ENCODE assay signal across 30 cellular contexts in the genomic region with DNA sequence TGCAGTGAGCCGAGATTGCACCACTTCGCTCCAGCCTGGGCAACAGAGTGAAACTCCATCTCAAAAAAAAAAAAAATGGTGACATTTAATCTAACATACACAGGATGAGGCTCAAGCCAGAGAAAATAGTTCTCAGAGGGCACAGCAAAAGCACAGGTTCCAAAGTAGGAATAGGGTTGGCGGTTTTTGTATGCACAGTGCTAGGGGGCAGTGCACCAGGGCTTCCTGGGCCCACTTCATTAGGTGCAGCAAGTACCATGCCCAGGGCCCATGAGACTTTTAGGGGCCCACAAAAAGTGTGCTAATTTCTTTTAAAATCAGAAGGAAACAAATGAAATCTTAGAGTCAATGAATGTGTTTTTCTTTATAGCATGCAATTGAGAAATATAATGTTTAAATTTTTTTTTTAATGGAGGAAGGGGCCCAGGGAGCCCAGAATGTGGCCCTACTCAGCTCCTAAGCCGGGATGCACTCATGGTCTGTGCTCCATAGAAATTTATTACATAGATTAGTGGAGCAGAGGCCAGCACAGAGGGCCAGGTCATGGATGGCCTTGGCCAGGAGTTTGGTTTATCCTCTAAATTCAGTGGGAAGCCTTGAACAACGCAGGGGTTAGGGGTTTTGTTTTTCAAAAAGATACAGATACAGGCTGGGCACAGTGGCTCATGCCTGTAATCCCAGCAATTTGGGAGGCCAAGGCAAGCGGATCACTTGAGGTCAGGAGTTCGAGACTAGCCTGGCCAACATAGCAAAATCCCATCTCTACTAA. TPM values are rescaled to one million over a fixed set of nuclear protein-coding genes. Genes with fewer than 3 reads are reported as not detected.
"Had no signal": no experiment of that assay in that cellular context is flagged by ENCODE, and none has a peak within 500 bp of the region (broad histone marks: within the 10 kb centered on the region; RNA-seq: fewer than 3 reads in every experiment).

No MANE protein-coding gene starts in this region.

- ATAC-seq: activated naive CD4-positive, alpha-beta T cell treated with anti-CD3 and anti-CD28 coated beads, Interleukin-2, amount 50 U/mL, for 72 hours; activated T-cell treated with anti-CD3 and anti-CD28 coated beads, Interleukin-2, amount 50 U/mL, for 4 hours; body of pancreas; Panc1 had no signal

- H3K27me3 Mint-ChIP-seq: activated CD4-positive, alpha-beta memory T cell treated with anti-CD3 and anti-CD28 coated beads for 36 hours had no signal

- H3K36me3 Mint-ChIP-seq: activated CD4-positive, alpha-beta memory T cell treated with anti-CD3 and anti-CD28 coated beads for 36 hours had no signal

- H3K4me3 Mint-ChIP-seq: activated T-cell treated with anti-CD3 and anti-CD28 coated beads, Interleukin-2, amount 50 U/mL, for 4 hours had no signal

- H3K27ac ChIP-seq: adrenal gland, body of pancreas, breast epithelium, SJCRH30, SK-N-MC had no signal

- H3K27me3 ChIP-seq: adrenal gland, body of pancreas, breast epithelium, SJCRH30 had no signal

- DNase-seq: activated CD4-positive, alpha-beta memory T cell treated with anti-CD3 and anti-CD28 coated beads for 36 hours; activated CD4-positive, alpha-beta T cell treated with anti-CD3 and anti-CD28 coated beads, Interleukin-2, amount 50 U/mL, for 1 hour; activated CD8-positive, alpha-beta memory T cell treated with anti-CD3 and anti-CD28 coated beads, Interleukin-2, amount 50 U/mL, for 4 hours; activated gamma-delta T cell treated with Interleukin-2 at 50 U/mL for 16 hours; activated naive CD4-positive, alpha-beta T cell treated with anti-CD3 and anti-CD28 coated beads for 36 hours; activated T-cell treated with anti-CD3 and anti-CD28 coated beads for 4 hours; activated T-cell treated with anti-CD3 and anti-CD28 coated beads, Interleukin-2, amount 50 U/mL, for 4 hours; adrenal gland; body of pancreas; NCI-H1092 treated with DMSO at 0.1 percent for 48 hours; NCI-H1417; NCI-H146; NCI-H187; NCI-H2029 treated with DMSO at 0.1 percent for 48 hours; NCI-H2107; NCI-H2171; NCI-H510A; NCI-H526; NCI-H748 treated with DMSO at 0.1 percent for 48 hours; NK-92 treated with Interleukin-12 subunit alpha and Interleukin-12 subunit beta, amount 100 ng/mL, for 24 hours; OCI-M1; SHP77; SJCRH30; T1000 had no signal

- H3K9me3 ChIP-seq: adrenal gland, body of pancreas, breast epithelium, SJCRH30 had no signal

- H3K4me1 ChIP-seq: breast epithelium, SJCRH30 had no signal

- H3K9me3 Mint-ChIP-seq: activated CD4-positive, alpha-beta memory T cell treated with anti-CD3 and anti-CD28 coated beads for 36 hours; activated naive CD4-positive, alpha-beta T cell treated with anti-CD3 and anti-CD28 coated beads for 36 hours; activated naive CD4-positive, alpha-beta T cell treated with anti-CD3 and anti-CD28 coated beads, Interleukin-2, amount 50 U/mL, for 72 hours; activated T-cell treated with anti-CD3 and anti-CD28 coated beads, Interleukin-2, amount 50 U/mL, for 4 hours; activated T-helper 1 cell treated with anti-CD3 and anti-CD28 coated beads, Interleukin-12 subunit alpha, Interleukin-12 subunit beta, Interleukin-2, Interleukin-4 antibody, amounts not matched to agents 30 ng/mL and 10 ng/mL and 1 ng/mL, durations not matched to agents 14 hours and 24 hours and 36 hours had no signal

- H3K4me3 ChIP-seq: adrenal gland, body of pancreas, breast epithelium, SJCRH30, SK-N-MC had no signal

- H3K27ac Mint-ChIP-seq: activated CD4-positive, alpha-beta memory T cell treated with anti-CD3 and anti-CD28 coated beads for 36 hours; activated naive CD4-positive, alpha-beta T cell treated with anti-CD3 and anti-CD28 coated beads for 36 hours; activated naive CD4-positive, alpha-beta T cell treated with anti-CD3 and anti-CD28 coated beads, Interleukin-2, amount 50 U/mL, for 72 hours; activated T-helper 1 cell treated with anti-CD3 and anti-CD28 coated beads, Interleukin-12 subunit alpha, Interleukin-12 subunit beta, Interleukin-2, Interleukin-4 antibody, amounts not matched to agents 30 ng/mL and 10 ng/mL and 1 ng/mL, durations not matched to agents 14 hours and 24 hours and 36 hours had no signal

- H3K36me3 ChIP-seq: adrenal gland, breast epithelium, SJCRH30 had no signal

RNA-seq across cellular contexts. Expression of a gene that starts 2.3 kb away (rescaled TPM):
- total RNA-seq: SJCRH30; T-helper 1 cell treated with Interleukin-12 subunit alpha and Interleukin-12 subunit beta and Interleukin-4 antibody, amounts not matched to agents 30 ng/mL and 1 ng/mL, for 36 hours had no signal
